In genomic region chr10:59922907-59923306, GRCh38 we compare ENCODE assay signal across 27 cellular contexts.
"Had no signal": no experiment of that assay in that cellular context is flagged by ENCODE, and none has a peak within 500 bp of the region (broad histone marks: within the 10 kb centered on the region; RNA-seq: fewer than 3 reads in every experiment).

No MANE protein-coding gene starts in this region.

- H3K36me3 ChIP-seq: colonic mucosa, esophagus muscularis mucosa, esophagus squamous epithelium, gastrocnemius medialis, gastroesophageal sphincter, heart left ventricle, heart right ventricle had no signal

- H3K79me2 ChIP-seq: hepatocyte had no signal

- FAIRE-seq: endometrium, endothelial cell of umbilical vein had no signal

- ATAC-seq: effector memory CD8-positive, alpha-beta T cell; esophagus mucosa; foreskin keratinocyte; gastrocnemius medialis; gastroesophageal sphincter; heart left ventricle; heart right ventricle had no signal

- H3K9me3 ChIP-seq: colonic mucosa had no signal

- H3K27ac ChIP-seq: colonic mucosa, coronary artery, dorsolateral prefrontal cortex, epithelial cell of prostate, esophagus muscularis mucosa, esophagus squamous epithelium, foreskin keratinocyte, gastrocnemius medialis, gastroesophageal sphincter, heart left ventricle, heart right ventricle, hepatocyte had no signal

- H3K4me3 ChIP-seq: colonic mucosa, coronary artery, dorsolateral prefrontal cortex, esophagus muscularis mucosa, esophagus squamous epithelium, gastrocnemius medialis, gastroesophageal sphincter, heart left ventricle, heart right ventricle, hepatocyte had no signal

- DNase-seq: colonic mucosa; cortex of kidney; dermis blood vessel endothelial cell; dorsolateral prefrontal cortex; effector CD4-positive, alpha-beta T cell; effector CD8-positive, alpha-beta T cell; effector memory CD4-positive, alpha-beta T cell; effector memory CD8-positive, alpha-beta T cell; endodermal cell; erythroblast; esophagus squamous epithelium; foreskin fibroblast; foreskin keratinocyte; foreskin melanocyte; gastrocnemius medialis; glutamatergic neuron; head of caudate nucleus; heart left ventricle; heart right ventricle had no signal

- H3K4me2 ChIP-seq: hepatocyte had no signal

- H3K27me3 ChIP-seq: colonic mucosa, dorsolateral prefrontal cortex, esophagus muscularis mucosa, esophagus squamous epithelium, foreskin keratinocyte, gastrocnemius medialis, gastroesophageal sphincter, heart left ventricle, heart right ventricle, hepatocyte had no signal

- H2AFZ ChIP-seq: hepatocyte had no signal

- H3K4me1 ChIP-seq: colonic mucosa, esophagus muscularis mucosa, esophagus squamous epithelium, foreskin keratinocyte, gastrocnemius medialis, gastroesophageal sphincter, heart left ventricle, heart right ventricle had no signal
